25 cellular contexts compared by ENCODE assay signal in genomic region chr2:241925277-241925676, GRCh38. TPM values are rescaled to one million over a fixed set of nuclear protein-coding genes. Genes with fewer than 3 reads are reported as not detected.
A peak's percentile ranks its signal among the peaks of the same experiment; 100 is the strongest.
DNase-seq lines count a peak whose midpoint lies in the region; ATAC-seq, FAIRE-seq and TF ChIP-seq lines count a peak whose summit lies in the region.
"Had no signal": no experiment of that assay in that cellular context is flagged by ENCODE, and none has a peak within 500 bp of the region (broad histone marks: within the 10 kb centered on the region; RNA-seq: fewer than 3 reads in every experiment).

No MANE protein-coding gene starts in this region.

- H2BK5ac ChIP-seq in H1 (ENCODE audit: low read depth, low read length) = no peak overlapping the region

- H3K4me3 Mint-ChIP-seq in activated CD4-positive, alpha-beta T cell treated with anti-CD3 and anti-CD28 coated beads, Interleukin-2, amount 10 ng/mL, durations not matched to agents 7 days and 5 days = no peak overlapping the region
- H3K4me3 Mint-ChIP-seq in naive thymus-derived CD4-positive, alpha-beta T cell = no peak overlapping the region

- no peak for TF ChIP-seq RAD21 in H1 (IDR thresholded peaks at IDR 0.05 in 1 of 2, conservative IDR thresholded peaks at IDR 0.05 in 1 of 2; ENCODE audit: low read depth in 2 of 2, low read length in 2 of 2)

- WGBS in H1 (ENCODE audit: extremely low coverage in 1 of 2, insufficient coverage in 1 of 2, insufficient read length in 1 of 2, insufficient replicate concordance in 2 of 2, low coverage in 1 of 2, low lambda C conversion rate in 2 of 2, missing lambda C conversion rate in 1 of 2), 2 experiments = 89% methylated on average over 15 of the region's 15 CpGs; no CpG with 5 or more reads in 1 of the 2 experiments
- 88 to 92% (median 88%) methylated on average over 12 to 15 of the region's 15 CpGs for WGBS in spleen, 5 donors

- H3K4me1 Mint-ChIP-seq in activated CD4-positive, alpha-beta T cell treated with anti-CD3 and anti-CD28 coated beads, Interleukin-2, amount 10 ng/mL, durations not matched to agents 7 days and 5 days = peaks cover 18% of the 10 kb centered on the region
- peaks cover 7 to 25% (median 18%) of the 10 kb centered on the region in 7 donors for H3K4me1 Mint-ChIP-seq in naive thymus-derived CD4-positive, alpha-beta T cell

- POLR2A ChIA-PET in activated CD4-positive, alpha-beta T cell treated with anti-CD3 and anti-CD28 coated beads, Interleukin-2, amount 10 ng/mL, durations not matched to agents 7 days and 5 days (lab: Charles Lee) = no interaction called here
- POLR2A ChIA-PET in H1 (lab: Charles Lee; ENCODE audit: partially characterized antibody) = no interaction called here
- POLR2A ChIA-PET in naive thymus-derived CD4-positive, alpha-beta T cell (lab: Charles Lee) = no interaction called here

- TF ChIP-seq POLR2A in H1 (IDR thresholded peaks at IDR 0.05; ENCODE audit: control extremely low read depth in 1 of 2, low read depth in 2 of 2, low read length in 2 of 2) = no peak
- no peak for TF ChIP-seq POLR2A in spleen (IDR thresholded peaks at IDR 0.05)

- no peaks in the 10 kb centered on the region for H3K36me3 ChIP-seq in H1 (ENCODE audit: control insufficient read depth in 2 of 4, insufficient read depth in 4 of 4, low read length in 3 of 4)
- H3K36me3 ChIP-seq in naive thymus-derived CD4-positive, alpha-beta T cell (ENCODE audit: control insufficient read depth in 2 of 3, insufficient read depth in 3 of 3, low read length in 3 of 3) = no peaks in the 10 kb centered on the region
- H3K36me3 ChIP-seq in spleen = no peaks in the 10 kb centered on the region

- H4K91ac ChIP-seq in H1 (replicated peaks; ENCODE audit: insufficient read length, low read length) = no peak overlapping the region

- H3K9ac ChIP-seq in H1 (replicated peaks in 1 of 4; ENCODE audit: extremely low read depth in 1 of 4, low read depth in 3 of 4, low read length in 3 of 4) = no peak overlapping the region

- H2BK12ac ChIP-seq in H1 (ENCODE audit: low read depth, low read length) = no peak overlapping the region

- no peak overlapping the region for H2AK5ac ChIP-seq in H1 (ENCODE audit: low read depth, low read length)

- peak overlapping the region; percentile 41; the same call in 1 of the 2 replicates for H4K8ac ChIP-seq in H1 (ENCODE audit: extremely low read depth, insufficient read depth, low read length)

- no peak overlapping the region for H3K14ac ChIP-seq in H1 (ENCODE audit: insufficient read length)

- no peaks in the 10 kb centered on the region for H4K20me1 ChIP-seq in H1 (replicated peaks in 1 of 2; ENCODE audit: control insufficient read depth in 1 of 2, insufficient read depth in 2 of 2, low read length in 2 of 2)

- FAIRE-seq in H1 (lab: Jason Lieb, UNC) = no peak
- FAIRE-seq: H54, HepG2, K562 had no signal

- H3K9me3 Mint-ChIP-seq in activated CD4-positive, alpha-beta T cell treated with anti-CD3 and anti-CD28 coated beads, Interleukin-2, amount 10 ng/mL, durations not matched to agents 7 days and 5 days = no peaks in the 10 kb centered on the region
- no peaks in the 10 kb centered on the region for H3K9me3 Mint-ChIP-seq in naive thymus-derived CD4-positive, alpha-beta T cell

- CTCF ChIA-PET in activated CD4-positive, alpha-beta T cell treated with anti-CD3 and anti-CD28 coated beads, Interleukin-2, amount 10 ng/mL, durations not matched to agents 7 days and 5 days (lab: Charles Lee) = no interaction called here
- CTCF ChIA-PET in H1 (lab: Charles Lee; ENCODE audit: partially characterized antibody) = interaction anchor here (1.0 to 1.1 kb wide), 2 partner anchors 16 to 25 kb away, joined by 3 to 4 read pairs; no protein-coding TSS in a partner anchor
- CTCF ChIA-PET in naive thymus-derived CD4-positive, alpha-beta T cell (lab: Charles Lee) = interaction anchor here (1.5 kb wide), 1 partner anchor 26 kb away, joined by 3 read pairs; no protein-coding TSS in a partner anchor

- no peaks in the 10 kb centered on the region for H3K79me2 ChIP-seq in H1 (ENCODE audit: control insufficient read depth in 1 of 2, insufficient read depth in 2 of 2, low read length in 2 of 2)

- no peaks in the 10 kb centered on the region for H3K27me3 Mint-ChIP-seq in activated CD4-positive, alpha-beta T cell treated with anti-CD3 and anti-CD28 coated beads, Interleukin-2, amount 10 ng/mL, durations not matched to agents 7 days and 5 days
- no peaks in the 10 kb centered on the region for H3K27me3 Mint-ChIP-seq in naive thymus-derived CD4-positive, alpha-beta T cell

- H3K23me2 ChIP-seq in H1 (ENCODE audit: low read depth, low read length) = no peaks in the 10 kb centered on the region

- H3K4me3 ChIP-seq in H1 (ENCODE audit: extremely low read depth in 1 of 4, insufficient read depth in 2 of 4, low read depth in 3 of 4, low read length in 4 of 4) = no peak overlapping the region
- H3K4me3 ChIP-seq in naive thymus-derived CD4-positive, alpha-beta T cell (ENCODE audit: low read length) = no peak overlapping the region
- no peak overlapping the region for H3K4me3 ChIP-seq in spleen
- H3K4me3 ChIP-seq: K562 had no signal

- no peak for DNase-seq in activated CD4-positive, alpha-beta T cell treated with anti-CD3 and anti-CD28 coated beads, Interleukin-2, amount 10 ng/mL, durations not matched to agents 7 days and 5 days
- DNase-seq in activated CD4-positive, alpha-beta T cell treated with anti-CD3 and anti-CD28 coated beads for 48 hours = no peak
- no peak for DNase-seq in H1 (ENCODE audit: low read depth in 1 of 2, low spot score in 2 of 2)
- no peak for DNase-seq in naive thymus-derived CD4-positive, alpha-beta T cell
- peak; percentile 76 for DNase-seq in spleen
- no peak for DNase-seq in NCI-H524 (lab: John Stamatoyannopoulos, UW)
- DNase-seq in GM03348 (ENCODE audit: low spot score) = no peak
- DNase-seq: ACHN, EL, GF-D8, NCI-H1092, NCI-H1436 treated with DMSO at 0.1 percent for 48 hours, NCI-H1930, NCI-H748 treated with DMSO at 0.1 percent for 48 hours, SIG-M5 had no signal

- H4K5ac ChIP-seq in H1 (ENCODE audit: insufficient read length, low read depth, low read length) = no peak overlapping the region

- H2BK20ac ChIP-seq in H1 (ENCODE audit: low read length) = no peak overlapping the region

- no peaks in the 10 kb centered on the region for H3K27me3 ChIP-seq in H1 (replicated peaks in 1 of 4; ENCODE audit: control insufficient read depth in 3 of 4, extremely low read depth in 1 of 4, insufficient read depth in 3 of 4, low read length in 3 of 4)
- no peaks in the 10 kb centered on the region for H3K27me3 ChIP-seq in naive thymus-derived CD4-positive, alpha-beta T cell (ENCODE audit: control insufficient read depth in 2 of 2, insufficient read depth in 2 of 2, low read length in 2 of 2)
- no peaks in the 10 kb centered on the region for H3K27me3 ChIP-seq in spleen (replicated peaks in 1 of 7)

- TF ChIP-seq EP300 in H1 (IDR thresholded peaks at IDR 0.05; ENCODE audit: borderline replicate concordance in 1 of 2, low read depth in 2 of 2, low read length in 2 of 2) = no peak

- peak; percentile 29 for ATAC-seq in naive thymus-derived CD4-positive, alpha-beta T cell
- no peak for ATAC-seq in HG02884 (IDR thresholded peaks at IDR 0.05; ENCODE audit: unreplicated experiment)
- ATAC-seq: K562 had no signal

- H3K4me1 ChIP-seq in H1 (replicated peaks in 1 of 4; ENCODE audit: control insufficient read depth in 3 of 4, insufficient read depth in 4 of 4, low read length in 3 of 4) = peaks cover 0 to 3% (median under 1%) of the 10 kb centered on the region in 4 experiments; a peak in 2 of 7 replicates
- H3K4me1 ChIP-seq in naive thymus-derived CD4-positive, alpha-beta T cell (ENCODE audit: control insufficient read depth in 2 of 2, insufficient read depth in 2 of 2, low read length in 2 of 2) = no peaks in the 10 kb centered on the region
- no peaks in the 10 kb centered on the region for H3K4me1 ChIP-seq in spleen

- no peak overlapping the region for H2BK15ac ChIP-seq in H1 (ENCODE audit: low read length)

- H3K27ac ChIP-seq in H1 (ENCODE audit: low read depth, low read length) (no peak overlapping the region), spleen (no peak overlapping the region)
- no peak overlapping the region for H3K27ac ChIP-seq in naive thymus-derived CD4-positive, alpha-beta T cell (ENCODE audit: low read depth, low read length)
- H3K27ac ChIP-seq: 22Rv1, C4-2B, HL-60, RWPE1 had no signal

- H3K4me2 ChIP-seq in H1 (ENCODE audit: insufficient read depth in 1 of 2, low read depth in 2 of 2, low read length in 2 of 2) = no peak overlapping the region

- H3K23ac ChIP-seq in H1 (ENCODE audit: insufficient read length) = no peak overlapping the region

- H3K36me3 Mint-ChIP-seq in activated CD4-positive, alpha-beta T cell treated with anti-CD3 and anti-CD28 coated beads, Interleukin-2, amount 10 ng/mL, durations not matched to agents 7 days and 5 days (ENCODE audit: low read depth) = no peaks in the 10 kb centered on the region
- H3K36me3 Mint-ChIP-seq in naive thymus-derived CD4-positive, alpha-beta T cell = peaks cover 0 to 13% (median 0%) of the 10 kb centered on the region in 5 donors

- TF ChIP-seq CTCF in H1 (IDR thresholded peaks at IDR 0.05; ENCODE audit: control extremely low read depth in 1 of 3, insufficient read depth in 1 of 3, low read depth in 1 of 3, low read length in 3 of 3) = no peak
- TF ChIP-seq CTCF in spleen (IDR thresholded peaks at IDR 0.05 in 8 of 11, conservative IDR thresholded peaks at IDR 0.05 in 3 of 11) = no peak

- H3K4ac ChIP-seq in H1 (replicated peaks; ENCODE audit: insufficient read length, low read depth, low read length) = no peak overlapping the region

- no peak overlapping the region for H3K18ac ChIP-seq in H1 (ENCODE audit: extremely low read depth, low read length)

- no peaks in the 10 kb centered on the region for H3K79me1 ChIP-seq in H1 (ENCODE audit: low read depth, low read length)

- H3K9me3 ChIP-seq in H1 (ENCODE audit: insufficient read depth in 2 of 2, low read depth in 1 of 2, low read length in 1 of 2) (no peaks in the 10 kb centered on the region), spleen (no peaks in the 10 kb centered on the region)
- no peaks in the 10 kb centered on the region for H3K9me3 ChIP-seq in naive thymus-derived CD4-positive, alpha-beta T cell (ENCODE audit: control insufficient read depth in 2 of 3, low read length in 3 of 3)

- no peak overlapping the region for H2AFZ ChIP-seq in H1 (ENCODE audit: low read length)

- H3K27ac Mint-ChIP-seq in activated CD4-positive, alpha-beta T cell treated with anti-CD3 and anti-CD28 coated beads, Interleukin-2, amount 10 ng/mL, durations not matched to agents 7 days and 5 days = peak overlapping the region; percentile 31
- H3K27ac Mint-ChIP-seq in naive thymus-derived CD4-positive, alpha-beta T cell = no peak overlapping the region

- H2BK120ac ChIP-seq in H1 (replicated peaks; ENCODE audit: low read depth, low read length) = no peak overlapping the region

- intact Hi-C loops in naive thymus-derived CD4-positive, alpha-beta T cell (cut with micrococcal nuclease) = no loop called here
- intact Hi-C loops in spleen (cut with DNase I; ENCODE audit: low total_unique reads) = no loop called here

- no peak overlapping the region for H3K56ac ChIP-seq in H1 (replicated peaks; ENCODE audit: insufficient read length, low read depth, low read length)

RNA-seq across cellular contexts. Expression of gene RTP5, which starts 55.7 kb away (rescaled TPM):
- not detected for total RNA-seq in activated CD4-positive, alpha-beta T cell treated with anti-CD3 and anti-CD28 coated beads, Interleukin-2, amount 10 ng/mL, durations not matched to agents 7 days and 5 days
- total RNA-seq in H1 (2021; fragmentation: NEBNext Ultra II Directional; extraction: Animal tissue kit (Norgen Biotek cat#: 25700)) = not detected in 2 replicates
- polyA plus RNA-seq in H1 (2011; rRNA removed) (0.03 TPM in 1 of 2 replicates, not detected in the other), spleen (under 1 TPM; 0.39 to 0.93 (median 0.49) TPM)
- polyA plus RNA-seq in H1 (2011; cell fraction: cytosol; rRNA removed) = not detected
- not detected for polyA plus RNA-seq in H1 (2011; cell fraction: nucleus; rRNA removed)
- polyA plus RNA-seq in H1 (2012, experiment 1 of 2) = not detected in 4 replicates
- polyA plus RNA-seq in H1 (2012, experiment 2 of 2) = not detected
- not detected for polyA plus RNA-seq in H1 (2013, experiment 1 of 2)
- polyA plus RNA-seq in H1 (2013, experiment 2 of 2) = not detected
- not detected in 2 replicates for polyA minus RNA-seq in H1 (2011; rRNA and poly(A)+ RNA removed)
- polyA minus RNA-seq in H1 (2011; cell fraction: cytosol; rRNA and poly(A)+ RNA removed) = not detected
- not detected for polyA minus RNA-seq in H1 (2011; cell fraction: nucleus; rRNA and poly(A)+ RNA removed)
- under 1 TPM in 1 of 5 experiments, not detected in 4; 0.54 TPM for total RNA-seq in naive thymus-derived CD4-positive, alpha-beta T cell
- not detected for polyA plus RNA-seq in naive thymus-derived CD4-positive, alpha-beta T cell
- 1 to 10 TPM in 4 of 7 donors, under 1 TPM in 3; 0.34 to 2.2 (median 1.0) TPM for total RNA-seq in spleen
- total RNA-seq: HepG2, HT-29, K562, NCI-H460 had no signal
- polyA plus RNA-seq: HepG2, K562 had no signal
